ENCODE assay signal across 12 cellular contexts in the genomic region with DNA sequence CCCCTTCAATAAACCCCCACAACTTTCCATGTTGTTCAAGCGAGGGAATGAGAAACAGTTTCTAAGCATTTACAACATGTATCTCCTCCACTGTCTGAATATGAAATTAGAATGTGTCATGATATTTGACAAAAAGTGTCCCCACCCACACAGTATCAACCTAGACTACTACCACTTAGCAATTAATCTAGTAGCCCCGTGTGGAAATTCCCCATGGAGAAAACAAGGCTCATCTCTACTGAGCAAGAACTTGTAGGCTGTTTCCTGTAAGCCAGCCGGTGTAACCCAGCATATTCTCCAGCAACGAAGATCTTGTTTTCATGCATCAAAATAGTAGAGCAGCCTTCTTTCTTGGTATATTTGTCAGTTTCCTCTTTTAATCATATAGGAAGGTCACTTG.
A peak's percentile ranks its signal among the peaks of the same experiment; 100 is the strongest.
DNase-seq lines count a peak whose midpoint lies in the region; ATAC-seq and TF ChIP-seq lines count a peak whose summit lies in the region.
"Had no signal": no experiment of that assay in that cellular context is flagged by ENCODE, and none has a peak within 500 bp of the region (broad histone marks: within the 10 kb centered on the region; RNA-seq: fewer than 3 reads in every experiment).

No MANE protein-coding gene starts in this region.

- H3K27me3 ChIP-seq in body of pancreas = no peaks in the 10 kb centered on the region
- H3K27me3 ChIP-seq: cardiac muscle cell had no signal

- H3K36me3 ChIP-seq in body of pancreas (replicated peaks in 1 of 2; ENCODE audit: insufficient read depth in 1 of 2, low read depth in 2 of 2) = peaks cover 0 to 1% of the 10 kb centered on the region in 2 donors
- H3K36me3 ChIP-seq: cardiac muscle cell had no signal

- peaks cover 99% of the 10 kb centered on the region for H3K4me1 Mint-ChIP-seq in activated T-cell treated with anti-CD3 and anti-CD28 coated beads, Interleukin-2, amount 50 U/mL, for 24 hours (ENCODE audit: low read depth)

- no peaks in the 10 kb centered on the region for H3K9me3 ChIP-seq in body of pancreas

- no peaks in the 10 kb centered on the region for H3K4me1 ChIP-seq in body of pancreas

- peak overlapping the region; percentile 98 for H3K27ac Mint-ChIP-seq in activated T-cell treated with anti-CD3 and anti-CD28 coated beads, Interleukin-2, amount 50 U/mL, for 24 hours

- peak; percentile 35 for DNase-seq in stimulated activated CD8-positive, alpha-beta memory T cell treated with anti-CD3 and anti-CD28 coated beads, Interleukin-12 subunit alpha, Interleukin-12 subunit beta, amount 100 ng/mL, for 24 hours (ENCODE audit: extremely low read depth)
- no peak for DNase-seq in stimulated activated CD8-positive, alpha-beta memory T cell treated with anti-CD3 and anti-CD28 coated beads, Interleukin-4, amount 100 ng/mL, for 48 hours
- DNase-seq in activated T-cell treated with anti-CD3 and anti-CD28 coated beads, Interleukin-2, amount 50 U/mL, for 24 hours = no peak
- DNase-seq in stimulated activated CD4-positive, alpha-beta T cell treated with anti-CD3 and anti-CD28 coated beads, Interleukin-12 subunit alpha, Interleukin-12 subunit beta, amount 100 ng/mL, for 48 hours (ENCODE audit: low read depth in 2 of 3, low spot score in 1 of 3) = peak; percentile 61 to 79 (median 70)
- no peak for DNase-seq in NCI-H1930 (lab: John Stamatoyannopoulos, UW)
- no peak for DNase-seq in body of pancreas
- DNase-seq in NCI-H1436 (lab: John Stamatoyannopoulos, UW) = no peak
- DNase-seq: NCI-H1048, retina had no signal

- H3K36me3 Mint-ChIP-seq in activated T-cell treated with anti-CD3 and anti-CD28 coated beads, Interleukin-2, amount 50 U/mL, for 24 hours (ENCODE audit: low read depth) = peaks cover 42% of the 10 kb centered on the region

- no peak for TF ChIP-seq CTCF in body of pancreas (IDR thresholded peaks at IDR 0.05)

- H3K4me3 ChIP-seq in body of pancreas = no peak overlapping the region
- H3K4me3 ChIP-seq: cardiac muscle cell had no signal

- ATAC-seq in GM21723 (IDR thresholded peaks at IDR 0.05; ENCODE audit: unreplicated experiment) (no peak), body of pancreas (no peak)
- ATAC-seq: Panc1 had no signal

- no peaks in the 10 kb centered on the region for H3K27me3 Mint-ChIP-seq in activated T-cell treated with anti-CD3 and anti-CD28 coated beads, Interleukin-2, amount 50 U/mL, for 24 hours

- peak overlapping the region; percentile 61 for H3K4me3 Mint-ChIP-seq in activated T-cell treated with anti-CD3 and anti-CD28 coated beads, Interleukin-2, amount 50 U/mL, for 24 hours

- 73 to 78% methylated on average over 4 of the region's 4 CpGs for WGBS in body of pancreas, 2 donors

- no peak for TF ChIP-seq POLR2A in body of pancreas (IDR thresholded peaks at IDR 0.05)

- no peak overlapping the region for H3K27ac ChIP-seq in body of pancreas
- H3K27ac ChIP-seq: cardiac muscle cell had no signal

- intact Hi-C loops in body of pancreas (cut with DNase I) = no loop called here

- H3K9me3 Mint-ChIP-seq in activated T-cell treated with anti-CD3 and anti-CD28 coated beads, Interleukin-2, amount 50 U/mL, for 24 hours = no peaks in the 10 kb centered on the region

Comparison
In these comparisons a context has a peak if more than half of its experiments do, and no peak if none do; other contexts are left out.
1. DNase-seq: peak in stimulated activated CD8-positive, alpha-beta memory T cell treated with anti-CD3 and anti-CD28 coated beads, Interleukin-12 subunit alpha, Interleukin-12 subunit beta, amount 100 ng/mL, for 24 hours (single experiment) and stimulated activated CD4-positive, alpha-beta T cell treated with anti-CD3 and anti-CD28 coated beads, Interleukin-12 subunit alpha, Interleukin-12 subunit beta, amount 100 ng/mL, for 48 hours (3 of 3); none in stimulated activated CD8-positive, alpha-beta memory T cell treated with anti-CD3 and anti-CD28 coated beads, Interleukin-4, amount 100 ng/mL, for 48 hours (single experiment), activated T-cell treated with anti-CD3 and anti-CD28 coated beads, Interleukin-2, amount 50 U/mL, for 24 hours (single experiment), NCI-H1930 (0 of 2), body of pancreas (0 of 4) and NCI-H1436 (single experiment).